8 cellular contexts compared by ENCODE assay signal in the genomic region with DNA sequence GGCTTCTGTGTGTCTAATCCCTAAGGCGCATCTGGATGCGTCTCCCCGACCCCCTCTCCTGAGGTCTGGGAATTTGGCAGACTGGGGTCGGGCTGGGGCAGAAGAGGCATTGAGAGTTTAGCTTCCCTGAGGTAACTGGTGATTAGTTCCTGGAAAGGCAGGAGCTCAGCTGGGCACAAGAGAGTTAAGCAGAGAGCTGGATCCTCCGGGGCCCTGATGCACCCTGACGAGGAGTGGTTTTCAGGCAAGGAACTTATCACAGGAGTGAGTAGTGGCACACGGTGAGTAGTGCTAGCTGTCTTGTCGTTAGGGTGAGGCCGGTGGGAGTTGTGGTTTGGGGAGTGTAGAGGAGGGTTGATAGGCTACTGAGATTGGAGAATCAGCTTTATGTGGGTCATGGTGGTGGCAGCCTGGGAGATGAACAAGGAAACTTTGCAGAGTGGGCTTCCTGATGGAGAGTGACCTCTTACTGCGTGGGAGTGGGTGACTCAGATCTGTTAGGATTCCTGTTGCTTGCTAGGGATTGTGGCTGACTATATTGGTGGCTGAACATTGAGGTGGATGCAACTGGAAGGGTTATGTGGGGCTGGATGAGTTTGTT. TPM values are rescaled to one million over a fixed set of nuclear protein-coding genes. Genes with fewer than 3 reads are reported as not detected.
DNase-seq lines count a peak whose midpoint lies in the region; ATAC-seq and TF ChIP-seq lines count a peak whose summit lies in the region.

No MANE protein-coding gene starts in this region.

- H3K4me3 ChIP-seq in BE2C (ENCODE audit: low read depth, low read length) = peak overlapping the region; percentile 78
- H3K4me3 ChIP-seq in gastroesophageal sphincter = peak overlapping the region; percentile 93 to 99
- peak overlapping the region; percentile 95 for H3K4me3 ChIP-seq in urinary bladder (ENCODE audit: low read depth, low read length)

- H3K36me3 ChIP-seq in BE2C (no peaks in the 10 kb centered on the region; the same call in 1 of the 2 replicates), gastroesophageal sphincter (peaks cover 0 to 20% of the 10 kb centered on the region in 2 donors), urinary bladder (ENCODE audit: insufficient read depth) (no peaks in the 10 kb centered on the region)

- TF ChIP-seq EP300 in gastroesophageal sphincter (IDR thresholded peaks at IDR 0.05) = no peak

- no peaks in the 10 kb centered on the region for H3K9me3 Mint-ChIP-seq in activated T-helper 17 cell treated with anti-CD3 and anti-CD28 coated beads, Interleukin-2, amount 50 U/mL, for 72 hours

- H3K4me1 Mint-ChIP-seq in activated T-helper 17 cell treated with anti-CD3 and anti-CD28 coated beads, Interleukin-2, amount 50 U/mL, for 72 hours = peaks cover 21% of the 10 kb centered on the region

- no peak for DNase-seq in BE2C
- peak; percentile 15 for DNase-seq in NAMALWA (ENCODE audit: low spot score)
- DNase-seq in omental fat pad (ENCODE audit: low spot score) = peak; percentile 30
- DNase-seq in NCI-H1092 (lab: John Stamatoyannopoulos, UW) = no peak

- ATAC-seq in GM21381 (IDR thresholded peaks at IDR 0.05; ENCODE audit: unreplicated experiment) (peak; percentile 23), gastroesophageal sphincter (peak; percentile 24), omental fat pad (ENCODE audit: low FRiP score) (peak; percentile 57)
- peak; percentile 87 for ATAC-seq in activated T-helper 17 cell treated with anti-CD3 and anti-CD28 coated beads, Interleukin-2, amount 50 U/mL, for 72 hours (replicated peaks)

- H3K27ac Mint-ChIP-seq in activated T-helper 17 cell treated with anti-CD3 and anti-CD28 coated beads, Interleukin-2, amount 50 U/mL, for 72 hours = peak overlapping the region; percentile 89

- H3K4me1 ChIP-seq in BE2C = no peaks in the 10 kb centered on the region
- H3K4me1 ChIP-seq in gastroesophageal sphincter = peaks cover 0 to 34% (median 5%) of the 10 kb centered on the region in 3 donors
- H3K4me1 ChIP-seq in urinary bladder (ENCODE audit: insufficient read depth) = no peaks in the 10 kb centered on the region

- TF ChIP-seq CTCF in BE2C (IDR thresholded peaks at IDR 0.05; ENCODE audit: low read depth, low read length) = no peak
- no peak for TF ChIP-seq CTCF in gastroesophageal sphincter (IDR thresholded peaks at IDR 0.05)
- TF ChIP-seq CTCF in omental fat pad (IDR thresholded peaks at IDR 0.05) = no peak

- peak overlapping the region; percentile 85 to 94 (median 89) for H3K27ac ChIP-seq in gastroesophageal sphincter
- peak overlapping the region; percentile 3 for H3K27ac ChIP-seq in urinary bladder (ENCODE audit: low read depth)

- no peaks in the 10 kb centered on the region for H3K27me3 Mint-ChIP-seq in activated T-helper 17 cell treated with anti-CD3 and anti-CD28 coated beads, Interleukin-2, amount 50 U/mL, for 72 hours

- no peak for TF ChIP-seq POLR2A in gastroesophageal sphincter (IDR thresholded peaks at IDR 0.05)

- H3K9me3 ChIP-seq in BE2C (no peaks in the 10 kb centered on the region), gastroesophageal sphincter (no peaks in the 10 kb centered on the region)

- H3K4me3 Mint-ChIP-seq in activated T-helper 17 cell treated with anti-CD3 and anti-CD28 coated beads, Interleukin-2, amount 50 U/mL, for 72 hours = peak overlapping the region; percentile 80

- WGBS in gastroesophageal sphincter (ENCODE audit: low coverage in 1 of 2), 2 donors = 0 to 2% methylated on average over 3 to 6 of the region's 10 CpGs
- 1% methylated on average over 10 of the region's 10 CpGs for WGBS in urinary bladder

- H3K27me3 ChIP-seq in BE2C (no peaks in the 10 kb centered on the region), gastroesophageal sphincter (no peaks in the 10 kb centered on the region)

- H3K36me3 Mint-ChIP-seq in activated T-helper 17 cell treated with anti-CD3 and anti-CD28 coated beads, Interleukin-2, amount 50 U/mL, for 72 hours (ENCODE audit: low read depth) = peaks cover 27% of the 10 kb centered on the region

RNA-seq across cellular contexts. Expression of a gene that starts 0.9 kb away (rescaled TPM):
- 5.2 TPM for polyA plus RNA-seq in BE2C (2012; ENCODE audit: insufficient read depth, insufficient read length, low read depth)
- total RNA-seq in activated T-helper 17 cell treated with anti-CD3 and anti-CD28 coated beads, Interleukin-2, amount 50 U/mL, for 72 hours = 10 to 100 TPM; 15.3 to 26.8 TPM
- total RNA-seq in gastroesophageal sphincter = 10 to 100 TPM; 14.5 to 28.6 (median 26.5) TPM
- total RNA-seq in omental fat pad = 10 to 100 TPM; 17.6 to 37.6 (median 24.1) TPM
- 24.9 TPM for total RNA-seq in urinary bladder
- 5.5 TPM for polyA plus RNA-seq in urinary bladder

RNA-seq across cellular contexts. Expression of a gene that starts 39.6 kb away (rescaled TPM):
- polyA plus RNA-seq in BE2C (2012; ENCODE audit: insufficient read depth, insufficient read length, low read depth) = 17.5 TPM
- 10 to 100 TPM; 29.3 to 39.2 TPM for total RNA-seq in activated T-helper 17 cell treated with anti-CD3 and anti-CD28 coated beads, Interleukin-2, amount 50 U/mL, for 72 hours
- 10 to 100 TPM; 20.2 to 24.9 (median 22.3) TPM for total RNA-seq in gastroesophageal sphincter
- 10 to 100 TPM; 20.3 to 33.9 (median 22.7) TPM for total RNA-seq in omental fat pad
- total RNA-seq in urinary bladder = 13.4 TPM
- 14.6 TPM for polyA plus RNA-seq in urinary bladder

Comparison
In these comparisons a context has a peak if more than half of its experiments do, and no peak if none do; other contexts are left out.
1. DNase-seq: peak in NAMALWA (single experiment) and omental fat pad (single experiment); none in BE2C (single experiment) and NCI-H1092 (single experiment).
2. ATAC-seq: peak in every context shown above with its lines; median percentile 87 in activated T-helper 17 cell treated with anti-CD3 and anti-CD28 coated beads, Interleukin-2, amount 50 U/mL, for 72 hours; 57 in omental fat pad; 24 in gastroesophageal sphincter; 23 in GM21381.
3. Peak in every context shown above with its lines, with median percentiles within 50 percentile points of each other: H3K4me3 ChIP-seq.